Comparison of ENCODE assay signal across 16 cellular contexts in the genomic region with DNA sequence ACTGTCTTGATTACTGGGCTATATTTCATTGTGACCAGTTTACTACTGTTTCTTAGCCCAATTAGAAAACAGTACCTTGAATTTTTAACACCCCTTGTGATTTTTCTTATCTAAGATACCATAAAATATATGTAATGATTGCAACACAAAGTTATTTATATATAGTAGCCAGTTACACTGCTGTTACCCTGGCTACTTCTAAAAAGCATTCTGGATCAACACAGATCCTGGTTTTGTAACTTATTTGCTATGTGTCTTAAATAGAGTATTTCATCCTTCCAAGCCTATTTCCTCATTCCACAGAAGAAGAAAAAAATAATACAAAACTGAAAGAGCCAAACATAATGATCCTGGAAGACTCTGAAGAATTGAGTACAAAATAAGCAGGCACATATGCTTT. TPM values are rescaled to one million over a fixed set of nuclear protein-coding genes. Genes with fewer than 3 reads are reported as not detected.
DNase-seq lines count a peak whose midpoint lies in the region; ATAC-seq and TF ChIP-seq lines count a peak whose summit lies in the region.
"Had no signal": no experiment of that assay in that cellular context is flagged by ENCODE, and none has a peak within 500 bp of the region (broad histone marks: within the 10 kb centered on the region; RNA-seq: fewer than 3 reads in every experiment).

No MANE protein-coding gene starts in this region.

- DNase-seq in AG10803 (ENCODE audit: low read depth) = peak; percentile 84
- peak; percentile 46 for DNase-seq in fibroblast of the conjunctiva (ENCODE audit: low read depth)
- no peak for DNase-seq in sciatic nerve (ENCODE audit: low spot score)
- DNase-seq in erythroblast (lab: John Stamatoyannopoulos, UW) = no peak
- DNase-seq in stimulated activated CD4-positive, alpha-beta T cell treated with anti-CD3 and anti-CD28 coated beads, Interleukin-2, amount 100 ng/mL, for 24 hours = no peak
- no peak for DNase-seq in T-helper 1 cell
- DNase-seq: activated CD4-positive, alpha-beta memory T cell treated with anti-CD3 and anti-CD28 coated beads, Interleukin-2, amount 10 ng/mL, durations not matched to agents 7 days and 5 days; amygdala; GF-D8; NCI-H1048; retina had no signal

- peak overlapping the region; percentile 56 for H3K27ac ChIP-seq in angular gyrus (ENCODE audit: low read depth, low read length)

- intact Hi-C loops in sciatic nerve (cut with DNase I) = no loop called here

- TF ChIP-seq CTCF in AG10803 (conservative IDR thresholded peaks at IDR 0.05; ENCODE audit: low read length) = no peak

- H3K4me3 ChIP-seq in AG10803 (ENCODE audit: low read length) = no peak overlapping the region
- H3K4me3 ChIP-seq: HAP-1 had no signal

- no peak for TF ChIP-seq POLR2A in erythroblast (IDR thresholded peaks at IDR 0.05; ENCODE audit: low read length)

- ATAC-seq in sciatic nerve = peak; percentile 86
- ATAC-seq in activated CD4-positive, CD25-positive, alpha-beta regulatory T cell treated with anti-CD3 and anti-CD28 coated beads, Interleukin-2, amount 50 U/mL, for 24 hours = no peak
- ATAC-seq: activated T-helper 17 cell treated with anti-CD3 and anti-CD28 coated beads, Interleukin-2, amount 50 U/mL, for 72 hours; HepG2 had no signal

RNA-seq across cellular contexts. Expression of gene GSTA4, which starts 18.9 kb away (rescaled TPM):
- 24.1 TPM for total RNA-seq in sciatic nerve

RNA-seq across cellular contexts. Expression of gene CILK1, which starts 47.6 kb away (rescaled TPM):
- 12.7 TPM for total RNA-seq in sciatic nerve

RNA-seq across cellular contexts. Expression of gene FBXO9, which starts 51.2 kb away (rescaled TPM):
- total RNA-seq in sciatic nerve = 80.0 TPM

Comparison
In these comparisons a context has a peak if more than half of its experiments do, and no peak if none do; other contexts are left out.
1. DNase-seq: peak in AG10803 (single experiment) and fibroblast of the conjunctiva (single experiment); none in sciatic nerve (single experiment), erythroblast (0 of 2), stimulated activated CD4-positive, alpha-beta T cell treated with anti-CD3 and anti-CD28 coated beads, Interleukin-2, amount 100 ng/mL, for 24 hours (0 of 2) and T-helper 1 cell (0 of 5).